11 cellular contexts compared by ENCODE assay signal in genomic region chr18:72324677-72325076, GRCh38.
"Had no signal": no experiment of that assay in that cellular context is flagged by ENCODE, and none has a peak within 500 bp of the region (broad histone marks: within the 10 kb centered on the region; RNA-seq: fewer than 3 reads in every experiment).

No MANE protein-coding gene starts in this region.

- FAIRE-seq: H1, H54 had no signal

- H3K27ac ChIP-seq: GM23248 had no signal

- H3K27ac Mint-ChIP-seq: GM23338, H9, HFFc6 had no signal

- DNase-seq: GM23248, GOT3, H7, H9, HCEC 1CT, HFFc6 had no signal

- H3K4me1 Mint-ChIP-seq: GM23338, H9 had no signal

- H3K4me1 ChIP-seq: HAP-1 had no signal

- H3K9me3 Mint-ChIP-seq: H9 had no signal

- H3K4me2 ChIP-seq: GM23338 had no signal

- H3K9me3 ChIP-seq: HAP-1 had no signal

- H3K4me3 ChIP-seq: GM23248, GM23338, HAP-1 had no signal

- H3K36me3 ChIP-seq: HAP-1 had no signal

- ATAC-seq: GM23338, HCT116 had no signal

- H3K4me3 Mint-ChIP-seq: GM23338, H9, HFFc6 had no signal
